20 cellular contexts compared by ENCODE assay signal in genomic region chr1:232602622-232603021, GRCh38. TPM values are rescaled to one million over a fixed set of nuclear protein-coding genes. Genes with fewer than 3 reads are reported as not detected.
DNase-seq lines count a peak whose midpoint lies in the region; ATAC-seq and TF ChIP-seq lines count a peak whose summit lies in the region.
"Had no signal": no experiment of that assay in that cellular context is flagged by ENCODE, and none has a peak within 500 bp of the region (broad histone marks: within the 10 kb centered on the region; RNA-seq: fewer than 3 reads in every experiment).

No MANE protein-coding gene starts in this region.

- H3K4me3 Mint-ChIP-seq in type B pancreatic cell = no peak overlapping the region
- H3K4me3 Mint-ChIP-seq: activated CD4-positive, alpha-beta memory T cell treated with anti-CD3 and anti-CD28 coated beads for 36 hours; activated naive CD8-positive, alpha-beta T cell treated with anti-CD3 and anti-CD28 coated beads, Interleukin-2, amount 10 ng/mL, durations not matched to agents 7 days and 5 days; IgD-negative memory B cell had no signal

- no peaks in the 10 kb centered on the region for H3K27me3 ChIP-seq in cardiac muscle cell
- H3K27me3 ChIP-seq: heart right ventricle, upper lobe of right lung had no signal

- no peak for ATAC-seq in left ventricle myocardium superior
- ATAC-seq: heart right ventricle; stimulated activated naive CD8-positive, alpha-beta T cell treated with anti-CD3 and anti-CD28 coated beads, Interleukin-15, Interleukin-2, amounts not matched to agents 100 U/mL and 50 U/mL, for 24 hours; upper lobe of right lung had no signal

- DNase-seq in cardiac muscle cell (ENCODE audit: low read depth in 1 of 2, low spot score in 1 of 2) = no peak
- DNase-seq in left ventricle myocardium superior = no peak
- peak; percentile 35 for DNase-seq in RPMI8226
- DNase-seq in fibroblast of mammary gland (ENCODE audit: low read depth) = no peak
- no peak for DNase-seq in type B pancreatic cell (ENCODE audit: extremely low spot score, unreplicated experiment)
- DNase-seq in NCI-H1092 treated with DMSO at 0.1 percent for 48 hours (lab: John Stamatoyannopoulos, UW) = no peak
- DNase-seq in stimulated activated naive CD4-positive, alpha-beta T cell (lab: John Stamatoyannopoulos, UW) = no peak
- no peak for DNase-seq in cortex of kidney (lab: John Stamatoyannopoulos, UW)
- DNase-seq: activated CD4-positive, alpha-beta memory T cell treated with anti-CD3 and anti-CD28 coated beads for 36 hours; activated naive CD8-positive, alpha-beta T cell treated with anti-CD3 and anti-CD28 coated beads, Interleukin-2, amount 10 ng/mL, durations not matched to agents 7 days and 5 days; heart right ventricle; kidney; NCI-H1436; posterior cingulate gyrus; stimulated activated CD4-positive, alpha-beta T cell treated with anti-CD3 and anti-CD28 coated beads, Interleukin-12 subunit alpha, Interleukin-12 subunit beta, amount 100 ng/mL, for 4 hours; stimulated activated naive CD8-positive, alpha-beta T cell treated with anti-CD3 and anti-CD28 coated beads, Interleukin-15, Interleukin-2, amounts not matched to agents 100 U/mL and 50 U/mL, for 24 hours; upper lobe of right lung had no signal

- H3K36me3 Mint-ChIP-seq in type B pancreatic cell = peaks cover 18% of the 10 kb centered on the region
- H3K36me3 Mint-ChIP-seq: activated CD4-positive, alpha-beta memory T cell treated with anti-CD3 and anti-CD28 coated beads for 36 hours; activated naive CD8-positive, alpha-beta T cell treated with anti-CD3 and anti-CD28 coated beads, Interleukin-2, amount 10 ng/mL, durations not matched to agents 7 days and 5 days had no signal

- H3K4me3 ChIP-seq in cardiac muscle cell (no peak overlapping the region), fibroblast of mammary gland (ENCODE audit: control insufficient read depth, low read depth, low read length) (no peak overlapping the region)
- H3K4me3 ChIP-seq: heart right ventricle, SK-N-MC, upper lobe of right lung had no signal

- no peaks in the 10 kb centered on the region for H3K36me3 ChIP-seq in cardiac muscle cell
- H3K36me3 ChIP-seq: upper lobe of right lung had no signal

- H3K9me3 ChIP-seq in cardiac muscle cell (ENCODE audit: low read depth) = no peaks in the 10 kb centered on the region
- H3K9me3 ChIP-seq: heart right ventricle, upper lobe of right lung had no signal

- H3K4me1 ChIP-seq in cardiac muscle cell (ENCODE audit: low read depth) = peaks cover 6% of the 10 kb centered on the region

- intact Hi-C loops in left ventricle myocardium superior (cut with micrococcal nuclease) = loop anchor here (10.0 kb wide), 1 partner anchor 738 kb away; no protein-coding TSS in a partner anchor

- H3K27ac ChIP-seq in cardiac muscle cell = no peak overlapping the region
- H3K27ac ChIP-seq: epithelial cell of prostate, heart right ventricle, SK-N-MC, upper lobe of right lung had no signal

- no peak overlapping the region for H3K27ac Mint-ChIP-seq in type B pancreatic cell
- H3K27ac Mint-ChIP-seq: activated CD4-positive, alpha-beta memory T cell treated with anti-CD3 and anti-CD28 coated beads for 36 hours; activated naive CD8-positive, alpha-beta T cell treated with anti-CD3 and anti-CD28 coated beads, Interleukin-2, amount 10 ng/mL, durations not matched to agents 7 days and 5 days had no signal

- H3K27me3 Mint-ChIP-seq in type B pancreatic cell = no peaks in the 10 kb centered on the region
- H3K27me3 Mint-ChIP-seq: activated CD4-positive, alpha-beta memory T cell treated with anti-CD3 and anti-CD28 coated beads for 36 hours; activated naive CD8-positive, alpha-beta T cell treated with anti-CD3 and anti-CD28 coated beads, Interleukin-2, amount 10 ng/mL, durations not matched to agents 7 days and 5 days; IgD-negative memory B cell had no signal

- peaks cover 30% of the 10 kb centered on the region for H3K4me1 Mint-ChIP-seq in type B pancreatic cell (ENCODE audit: unreplicated experiment)

- peak; percentile 21 for TF ChIP-seq CTCF in cardiac muscle cell (IDR thresholded peaks at IDR 0.05; ENCODE audit: low read depth, low read length)
- peak; percentile 6 for TF ChIP-seq CTCF in fibroblast of mammary gland (conservative IDR thresholded peaks at IDR 0.05; ENCODE audit: control insufficient read depth, insufficient read depth, low read depth, low read length)
- peak; percentile 53 for TF ChIP-seq CTCF in type B pancreatic cell (conservative IDR thresholded peaks at IDR 0.05)

- H3K9me3 Mint-ChIP-seq in type B pancreatic cell = peaks cover 13% of the 10 kb centered on the region
- H3K9me3 Mint-ChIP-seq: activated CD4-positive, alpha-beta memory T cell treated with anti-CD3 and anti-CD28 coated beads for 36 hours; activated naive CD8-positive, alpha-beta T cell treated with anti-CD3 and anti-CD28 coated beads, Interleukin-2, amount 10 ng/mL, durations not matched to agents 7 days and 5 days; IgD-negative memory B cell had no signal

RNA-seq across cellular contexts. Expression of gene SIPA1L2, which starts 27.3 kb away (rescaled TPM):
- 107 and 143 TPM in 2 replicates for total RNA-seq in cardiac muscle cell
- 57.1 and 82.1 TPM in 2 replicates for polyA plus RNA-seq in cardiac muscle cell
- 127 TPM for total RNA-seq in left ventricle myocardium superior
- total RNA-seq in type B pancreatic cell (ENCODE audit: low replicate concordance) = 35.6 and 45.6 TPM in 2 replicates
- polyA plus RNA-seq: IgD-negative memory B cell had no signal
